18 cellular contexts compared by ENCODE assay signal in the genomic region with DNA sequence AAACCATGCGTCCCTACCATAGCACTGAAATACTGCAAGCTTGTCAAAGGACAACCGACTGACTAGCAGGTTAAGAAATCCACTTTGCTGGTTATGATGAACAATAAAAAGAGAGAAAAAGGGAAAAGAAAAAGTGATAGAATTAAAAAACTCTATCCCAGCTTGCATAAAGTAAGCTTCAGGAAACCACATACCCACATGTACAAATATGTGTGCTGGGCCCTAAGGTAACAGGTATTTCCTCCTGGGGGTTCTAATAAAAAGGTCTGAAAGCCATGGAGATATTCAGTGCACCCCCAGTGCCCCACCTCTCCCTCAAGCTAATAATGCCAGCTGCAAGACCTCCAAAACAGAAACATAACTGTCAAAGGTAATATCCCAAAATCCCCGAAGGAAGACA.
DNase-seq lines count a peak whose midpoint lies in the region; ATAC-seq and TF ChIP-seq lines count a peak whose summit lies in the region.
"Had no signal": no experiment of that assay in that cellular context is flagged by ENCODE, and none has a peak within 500 bp of the region (broad histone marks: within the 10 kb centered on the region; RNA-seq: fewer than 3 reads in every experiment).

No MANE protein-coding gene starts in this region.

- ATAC-seq in PC-3 (no peak; the same call in 1 of the 2 replicates), gastroesophageal sphincter (no peak)

- no peaks in the 10 kb centered on the region for H3K9me3 ChIP-seq in OCI-LY1 (ENCODE audit: low read length)
- no peaks in the 10 kb centered on the region for H3K9me3 ChIP-seq in neutrophil
- H3K9me3 ChIP-seq in PC-3 (ENCODE audit: low read length): no peaks in the 10 kb centered on the region
- no peaks in the 10 kb centered on the region for H3K9me3 ChIP-seq in gastroesophageal sphincter
- H3K9me3 ChIP-seq: BE2C, HAP-1, sigmoid colon, upper lobe of right lung had no signal

- H3K9ac ChIP-seq in OCI-LY1 (ENCODE audit: low read length): no peak overlapping the region
- H3K9ac ChIP-seq in PC-3 (ENCODE audit: low read length): no peak overlapping the region

- no TSS peak for BruUV-seq in PC-3 (replicated peaks; lab: Mats Ljungman, UMichigan)

- TF ChIP-seq CTCF in C4-2B (conservative IDR thresholded peaks at IDR 0.05): 0 out of 2 replicates have a peak, but pooled peaks have one; percentile 43
- TF ChIP-seq CTCF in OCI-LY1 (IDR thresholded peaks at IDR 0.05; ENCODE audit: low read length): no peak
- no peak for TF ChIP-seq CTCF in dorsolateral prefrontal cortex (IDR thresholded peaks at IDR 0.05 in 54 of 56, conservative IDR thresholded peaks at IDR 0.05 in 2 of 56; ENCODE audit: low read depth in 1 of 56, partially characterized antibody in 56 of 56)
- TF ChIP-seq CTCF in neutrophil (IDR thresholded peaks at IDR 0.05): no peak
- TF ChIP-seq CTCF in PC-3 (conservative IDR thresholded peaks at IDR 0.05; ENCODE audit: low read depth, low read length): no peak
- no peak for TF ChIP-seq CTCF in gastroesophageal sphincter (IDR thresholded peaks at IDR 0.05)

- 30 to 43% methylated on average over 1 to 3 of the region's 3 CpGs for WGBS in gastroesophageal sphincter (ENCODE audit: low coverage in 1 of 2), 2 donors

- H3K9me2 ChIP-seq in OCI-LY1 (ENCODE audit: low read depth, low read length) (no peaks in the 10 kb centered on the region), PC-3 (replicated peaks; ENCODE audit: low read length) (no peaks in the 10 kb centered on the region)

- peaks cover 43% of the 10 kb centered on the region for H3K79me2 ChIP-seq in OCI-LY1 (ENCODE audit: insufficient read depth, low read length)
- H3K79me2 ChIP-seq in PC-3 (ENCODE audit: low read length): no peaks in the 10 kb centered on the region; the same call in 1 of the 2 replicates
- H3K79me2 ChIP-seq: hepatocyte had no signal

- peaks cover 91% of the 10 kb centered on the region for H3K36me3 ChIP-seq in OCI-LY1 (ENCODE audit: insufficient read depth, low read length)
- peaks cover 46% of the 10 kb centered on the region for H3K36me3 ChIP-seq in neutrophil
- H3K36me3 ChIP-seq in PC-3 (ENCODE audit: low read depth, low read length): no peaks in the 10 kb centered on the region
- H3K36me3 ChIP-seq in gastroesophageal sphincter: peaks cover 0 to 29% of the 10 kb centered on the region in 2 donors
- H3K36me3 ChIP-seq: BE2C, HAP-1 had no signal

- no peaks in the 10 kb centered on the region for H3K27me3 ChIP-seq in OCI-LY1 (ENCODE audit: insufficient read depth, low read length)
- H3K27me3 ChIP-seq in dorsolateral prefrontal cortex: no peaks in the 10 kb centered on the region
- H3K27me3 ChIP-seq in neutrophil: no peaks in the 10 kb centered on the region
- H3K27me3 ChIP-seq in PC-3 (ENCODE audit: low read length): no peaks in the 10 kb centered on the region
- no peaks in the 10 kb centered on the region for H3K27me3 ChIP-seq in gastroesophageal sphincter
- H3K27me3 ChIP-seq: BE2C, hepatocyte, sigmoid colon, upper lobe of right lung had no signal

- H3K27ac ChIP-seq in C4-2B (no peak overlapping the region), OCI-LY1 (ENCODE audit: low read depth, low read length, poor library complexity, severe bottlenecking) (peak overlapping the region; percentile 42), dorsolateral prefrontal cortex (peak overlapping the region in 32 of 59 donors; percentile 4 to 58 (median 24)), neutrophil (peak overlapping the region; percentile 50), PC-3 (ENCODE audit: low read length) (no peak overlapping the region), gastroesophageal sphincter (peak overlapping the region in 2 of 4 donors; percentile 62 to 68)
- H3K27ac ChIP-seq: hepatocyte, upper lobe of right lung had no signal

- H3K4me3 ChIP-seq in OCI-LY1 (ENCODE audit: low read depth, low read length, poor library complexity, severe bottlenecking): no peak overlapping the region
- no peak overlapping the region for H3K4me3 ChIP-seq in dorsolateral prefrontal cortex
- H3K4me3 ChIP-seq in neutrophil (ENCODE audit: low read depth in 1 of 2, low read length in 1 of 2): no peak overlapping the region
- H3K4me3 ChIP-seq in PC-3 (ENCODE audit: low read length): no peak overlapping the region
- H3K4me3 ChIP-seq in gastroesophageal sphincter: no peak overlapping the region
- H3K4me3 ChIP-seq: GM12878, HAP-1, hepatocyte, sigmoid colon, upper lobe of right lung had no signal

- H3F3A ChIP-seq in OCI-LY1 (ENCODE audit: insufficient read depth, low read length) (peaks cover 4% of the 10 kb centered on the region; the same call in 1 of the 2 replicates), PC-3 (ENCODE audit: low read length, unreplicated experiment) (no peaks in the 10 kb centered on the region)

- H2AFZ ChIP-seq in OCI-LY1 (ENCODE audit: low read length): no peak overlapping the region
- no peak overlapping the region for H2AFZ ChIP-seq in PC-3 (ENCODE audit: low read length)
- H2AFZ ChIP-seq: hepatocyte had no signal

- no peak for TF ChIP-seq POLR2A in gastroesophageal sphincter (IDR thresholded peaks at IDR 0.05)

- H4K20me1 ChIP-seq in OCI-LY1 (ENCODE audit: insufficient read depth, low read length): no peaks in the 10 kb centered on the region
- H4K20me1 ChIP-seq in PC-3 (ENCODE audit: low read length): no peaks in the 10 kb centered on the region

- TF ChIP-seq EP300 in gastroesophageal sphincter (IDR thresholded peaks at IDR 0.05): no peak

- H3K4me1 ChIP-seq in OCI-LY1 (ENCODE audit: insufficient read depth, low read length, severe bottlenecking) (peaks cover 10% of the 10 kb centered on the region), neutrophil (ENCODE audit: control insufficient read depth in 1 of 2, insufficient read depth in 1 of 2, low read depth in 1 of 2, low read length in 1 of 2) (peaks cover 0 to 5% of the 10 kb centered on the region in 2 experiments), PC-3 (ENCODE audit: insufficient read depth, low read length) (peaks cover 3% of the 10 kb centered on the region; the same call in 1 of the 2 replicates), gastroesophageal sphincter (peaks cover 32 to 80% (median 37%) of the 10 kb centered on the region in 3 donors)
- H3K4me1 ChIP-seq: BE2C, HAP-1 had no signal

- DNase-seq in dorsolateral prefrontal cortex: no peak
- DNase-seq in PC-3: no peak
- no peak for DNase-seq in NCI-H1417 (lab: John Stamatoyannopoulos, UW)
- no peak for DNase-seq in NCI-H1436 (lab: John Stamatoyannopoulos, UW)
- DNase-seq: activated effector memory CD4-positive, alpha-beta T cell treated with Interleukin-2 at 50 U/mL for 16 hours; Calu3; foreskin melanocyte; SIG-M5; sigmoid colon; upper lobe of right lung had no signal

- intact Hi-C loops in dorsolateral prefrontal cortex (cut with DNase I) (no loop called here), PC-3 (cut with micrococcal nuclease) (loop anchor here (1.0 kb wide), 3 partner anchors 15 to 58 kb away; no protein-coding TSS in a partner anchor)

- POLR2A ChIA-PET in PC-3 (lab: Charles Lee; ENCODE audit: unreplicated experiment): no interaction called here

- H3K4me2 ChIP-seq in OCI-LY1 (ENCODE audit: low read length) (no peak overlapping the region), PC-3 (ENCODE audit: low read length) (no peak overlapping the region)
- H3K4me2 ChIP-seq: hepatocyte had no signal

- CTCF ChIA-PET in PC-3 (lab: Charles Lee): interaction anchor here (0.9 to 1.7 kb wide), 4 partner anchors 13 to 86 kb away, joined by 4 to 9 read pairs (median 5); no protein-coding TSS in a partner anchor

Comparison
In these comparisons a context has a peak if more than half of its experiments do, and no peak if none do; other contexts are left out.
1. H3K27ac ChIP-seq: peak in OCI-LY1 (single experiment), dorsolateral prefrontal cortex (32 of 59) and neutrophil (single experiment); none in C4-2B (single experiment) and PC-3 (single experiment).